In the genomic region with DNA sequence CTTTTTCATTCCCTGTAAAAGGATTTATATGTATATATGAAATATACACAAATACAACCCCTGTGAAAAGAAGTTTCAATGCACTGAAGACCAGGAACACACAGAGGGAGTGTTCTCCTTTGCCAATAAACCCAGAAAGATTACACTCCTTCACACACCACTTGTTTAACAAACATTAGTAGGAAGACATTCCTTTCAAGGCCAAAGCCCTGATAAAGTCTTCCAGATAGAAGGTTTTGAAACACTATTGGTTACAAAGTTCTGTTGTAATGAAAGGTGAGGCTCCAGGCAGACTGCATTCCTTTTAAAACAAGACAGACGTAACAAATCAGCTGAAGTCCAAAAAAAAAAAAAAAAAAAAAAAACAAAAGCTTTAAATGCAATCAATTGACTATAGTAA, we compare ENCODE assay signal across 18 cellular contexts.
DNase-seq lines count a peak whose midpoint lies in the region; ATAC-seq, FAIRE-seq and TF ChIP-seq lines count a peak whose summit lies in the region.
"Had no signal": no experiment of that assay in that cellular context is flagged by ENCODE, and none has a peak within 500 bp of the region (broad histone marks: within the 10 kb centered on the region; RNA-seq: fewer than 3 reads in every experiment).

No MANE protein-coding gene starts in this region.

- ATAC-seq in left lung (peak; percentile 78), GM18868 (IDR thresholded peaks at IDR 0.05; ENCODE audit: unreplicated experiment) (no peak)
- ATAC-seq: A549 had no signal

- no peaks in the 10 kb centered on the region for H3F3A ChIP-seq in smooth muscle cell (ENCODE audit: low read depth)

- no peaks in the 10 kb centered on the region for H3K9me3 Mint-ChIP-seq in astrocyte (ENCODE audit: unreplicated experiment)

- no peaks in the 10 kb centered on the region for H3K27me3 Mint-ChIP-seq in astrocyte (ENCODE audit: low read depth, unreplicated experiment)

- intact Hi-C loops in left lung (cut with DNase I) = no loop called here
- intact Hi-C loops in spleen (cut with DNase I; ENCODE audit: low total_unique reads) = no loop called here

- FAIRE-seq in astrocyte (lab: Jason Lieb, UNC) = no peak
- FAIRE-seq: A549 had no signal

- H3K27ac ChIP-seq in HUES48 (ENCODE audit: low read depth, low read length) (peak overlapping the region; percentile 44), astrocyte (ENCODE audit: low read depth, low read length) (no peak overlapping the region), left lung (peak overlapping the region in 1 of 2 donors; percentile 35), smooth muscle cell (ENCODE audit: low read depth) (peak overlapping the region; percentile 40), spleen (no peak overlapping the region)
- H3K27ac ChIP-seq: A549, C4-2B had no signal

- no peak overlapping the region for H3K4me3 Mint-ChIP-seq in astrocyte (ENCODE audit: unreplicated experiment)

- H3K36me3 ChIP-seq in HUES48 (ENCODE audit: control insufficient read depth, insufficient read depth, low read length) (peaks cover 68% of the 10 kb centered on the region), astrocyte (ENCODE audit: insufficient read depth, low read length) (peaks cover 29% of the 10 kb centered on the region), left lung (peaks cover 0 to 55% of the 10 kb centered on the region in 2 donors), smooth muscle cell (ENCODE audit: low read depth) (no peaks in the 10 kb centered on the region), spleen (peaks cover 0 to 58% (median 6%) of the 10 kb centered on the region in 6 donors)

- no peaks in the 10 kb centered on the region for H3K4me1 ChIP-seq in HUES48 (ENCODE audit: control insufficient read depth, insufficient read depth, low read length)
- peaks cover 3% of the 10 kb centered on the region for H3K4me1 ChIP-seq in astrocyte (ENCODE audit: insufficient read depth, low read length)
- peaks cover 0 to under 1% of the 10 kb centered on the region in 2 donors for H3K4me1 ChIP-seq in left lung
- H3K4me1 ChIP-seq in smooth muscle cell (ENCODE audit: low read depth) = no peaks in the 10 kb centered on the region
- no peaks in the 10 kb centered on the region for H3K4me1 ChIP-seq in spleen

- 47% methylated on average over 1 of the region's 1 CpG for WGBS in smooth muscle cell (ENCODE audit: low lambda C conversion rate)
- WGBS in spleen, 5 donors = 95 to 100% (median 97%) methylated on average over 1 of the region's 1 CpG

- H3K27ac Mint-ChIP-seq in astrocyte (ENCODE audit: unreplicated experiment) = no peak overlapping the region

- H3K4me3 ChIP-seq in HUES48 (ENCODE audit: low read depth, low read length) = no peak overlapping the region
- H3K4me3 ChIP-seq in astrocyte (ENCODE audit: insufficient read depth, low read depth, low read length) = no peak overlapping the region
- no peak overlapping the region for H3K4me3 ChIP-seq in left lung
- H3K4me3 ChIP-seq in smooth muscle cell = peak overlapping the region; percentile 3
- no peak overlapping the region for H3K4me3 ChIP-seq in spleen
- H3K4me3 ChIP-seq: A549 had no signal

- H2AFZ ChIP-seq in astrocyte (ENCODE audit: low read depth, low read length) (no peak overlapping the region), smooth muscle cell (ENCODE audit: low read depth) (no peak overlapping the region)

- H3K36me3 Mint-ChIP-seq in astrocyte (ENCODE audit: low read depth, unreplicated experiment) = peaks cover 7% of the 10 kb centered on the region

- H3K9ac ChIP-seq in HUES48 (ENCODE audit: low read depth, low read length) (no peak overlapping the region), astrocyte (ENCODE audit: low read length) (no peak overlapping the region), smooth muscle cell (ENCODE audit: low read depth) (no peak overlapping the region)

- DNase-seq in astrocyte (ENCODE audit: low read depth) (peak; percentile 52), left lung (no peak), smooth muscle cell (lab: John Stamatoyannopoulos, UW; ENCODE audit: unreplicated experiment) (no peak), spleen (no peak), Kasumi-1 (lab: John Stamatoyannopoulos, UW) (no peak)
- DNase-seq: DMS153; EL; H7; NCI-H1436; NCI-H2081 treated with DMSO at 0.1 percent for 48 hours; NCI-H345; NCI-H526 treated with DMSO at 0.1 percent for 48 hours; NK-92 treated with Interleukin-12 subunit alpha and Interleukin-12 subunit beta, amount 100 ng/mL, for 24 hours; OCI-M1 had no signal

- H4K20me1 ChIP-seq in astrocyte (ENCODE audit: insufficient read depth, low read length) (peaks cover 27% of the 10 kb centered on the region), smooth muscle cell (ENCODE audit: low read depth) (peaks cover 12% of the 10 kb centered on the region)

- no peaks in the 10 kb centered on the region for H3K27me3 ChIP-seq in HUES48 (ENCODE audit: control insufficient read depth, insufficient read depth, low read length)
- H3K27me3 ChIP-seq in astrocyte (ENCODE audit: insufficient read depth, low read length) = no peaks in the 10 kb centered on the region
- no peaks in the 10 kb centered on the region for H3K27me3 ChIP-seq in left lung
- H3K27me3 ChIP-seq in smooth muscle cell (ENCODE audit: low read depth) = no peaks in the 10 kb centered on the region
- H3K27me3 ChIP-seq in spleen (replicated peaks in 1 of 7) = no peaks in the 10 kb centered on the region

- H3K79me2 ChIP-seq in astrocyte (ENCODE audit: insufficient read depth, low read length) (peaks cover 10% of the 10 kb centered on the region), smooth muscle cell (ENCODE audit: low read depth) (no peaks in the 10 kb centered on the region)

- H3K4me1 Mint-ChIP-seq in astrocyte (ENCODE audit: low read depth, unreplicated experiment) = peaks cover 5% of the 10 kb centered on the region

- no peak for TF ChIP-seq POLR2A in spleen (IDR thresholded peaks at IDR 0.05)

- TF ChIP-seq CTCF in astrocyte (IDR thresholded peaks at IDR 0.05; ENCODE audit: insufficient read depth, low read depth, low read length) (no peak), left lung (IDR thresholded peaks at IDR 0.05) (no peak), smooth muscle cell (IDR thresholded peaks at IDR 0.05; ENCODE audit: borderline replicate concordance, insufficient read depth, poor library complexity, severe bottlenecking) (no peak), spleen (IDR thresholded peaks at IDR 0.05 in 8 of 11, conservative IDR thresholded peaks at IDR 0.05 in 3 of 11) (no peak)

- no peaks in the 10 kb centered on the region for H3K9me3 ChIP-seq in HUES48 (ENCODE audit: control insufficient read depth, insufficient read depth, low read length)
- no peaks in the 10 kb centered on the region for H3K9me3 ChIP-seq in astrocyte (ENCODE audit: insufficient read depth, low read depth, low read length)
- H3K9me3 ChIP-seq in left lung = peaks cover 0 to under 1% of the 10 kb centered on the region in 2 donors
- no peaks in the 10 kb centered on the region for H3K9me3 ChIP-seq in smooth muscle cell (replicated peaks; ENCODE audit: low read depth)
- H3K9me3 ChIP-seq in spleen = peaks cover 0 to 2% (median 0%) of the 10 kb centered on the region in 8 donors
- H3K9me3 ChIP-seq: A549 had no signal

- H3K4me2 ChIP-seq in astrocyte (ENCODE audit: low read length) (no peak overlapping the region), smooth muscle cell (no peak overlapping the region)
- H3K4me2 ChIP-seq: A549 had no signal

Comparison
In these comparisons a context has a peak if more than half of its experiments do, and no peak if none do; other contexts are left out.
1. H3K27ac ChIP-seq: peak in HUES48 (single experiment) and smooth muscle cell (single experiment); none in astrocyte (single experiment) and spleen (0 of 8).